In the genomic region with DNA sequence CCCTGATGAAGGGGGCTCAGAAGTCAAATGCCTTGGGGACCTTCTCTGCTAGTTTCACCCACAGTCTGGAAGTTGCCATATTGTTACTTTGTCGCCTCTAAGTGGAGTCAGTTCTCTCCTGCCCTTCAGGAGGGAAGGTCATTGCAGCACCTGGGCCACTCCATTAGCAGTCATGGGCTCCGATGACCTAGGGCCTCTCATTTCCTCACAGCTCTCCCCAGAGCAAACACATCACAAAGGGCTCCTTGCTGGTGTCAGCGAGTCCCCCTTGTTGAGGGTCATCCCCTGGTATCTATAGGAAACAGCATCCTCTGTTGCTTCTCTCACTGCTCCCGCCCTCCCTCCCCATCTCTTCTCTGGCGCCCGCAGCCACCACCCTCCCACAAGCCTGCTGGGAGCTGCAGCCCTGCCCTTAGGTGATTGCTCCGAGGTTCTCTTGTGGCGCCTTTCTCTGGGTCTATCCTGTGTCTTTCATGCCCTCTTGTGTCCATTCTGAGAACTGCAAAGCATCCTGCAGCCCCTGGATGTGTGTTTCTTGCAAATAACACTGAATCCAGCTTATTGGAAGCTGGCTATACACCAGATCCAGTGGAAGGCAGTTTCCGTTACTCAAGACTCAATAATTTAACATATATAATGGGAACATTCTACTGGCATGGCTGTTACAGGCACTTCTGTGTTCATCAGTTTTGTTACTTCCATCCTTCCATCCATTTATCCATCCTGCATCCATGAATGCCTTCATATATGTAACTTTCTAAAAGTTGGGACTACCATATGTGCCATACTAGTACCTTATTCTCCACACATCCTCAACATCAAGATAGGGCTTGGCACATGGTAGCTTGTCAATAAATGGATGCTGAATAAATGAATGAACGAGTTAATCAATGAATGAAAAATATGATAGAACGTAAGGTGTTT, we compare ENCODE assay signal across 8 cellular contexts. TPM values are rescaled to one million over a fixed set of nuclear protein-coding genes. Genes with fewer than 3 reads are reported as not detected.
DNase-seq lines count a peak whose midpoint lies in the region; ATAC-seq and TF ChIP-seq lines count a peak whose summit lies in the region.
"Had no signal": no experiment of that assay in that cellular context is flagged by ENCODE, and none has a peak within 500 bp of the region (broad histone marks: within the 10 kb centered on the region; RNA-seq: fewer than 3 reads in every experiment).

No MANE protein-coding gene starts in this region.

- H3K27ac ChIP-seq in gastroesophageal sphincter (no peak overlapping the region), aorta (ENCODE audit: low read depth in 1 of 2, low read length in 2 of 2) (no peak overlapping the region)

- DNase-seq in KG1 (lab: John Stamatoyannopoulos, UW) (peak; percentile 16), OCI-M1 (lab: John Stamatoyannopoulos, UW) (peak; percentile 83), osteocyte (ENCODE audit: extremely low spot score, unreplicated experiment) (no peak), aorta (no peak)
- peak; percentile 23 for DNase-seq in activated T-helper 1 cell treated with anti-CD3 and anti-CD28 coated beads, Interleukin-12 subunit alpha, Interleukin-12 subunit beta, Interleukin-2, Interleukin-4 antibody, amounts not matched to agents 30 ng/mL and 10 ng/mL and 1 ng/mL, durations not matched to agents 14 hours and 24 hours and 36 hours (ENCODE audit: low spot score)

- H3K36me3 ChIP-seq in gastroesophageal sphincter (no peaks in the 10 kb centered on the region), aorta (ENCODE audit: control insufficient read depth in 1 of 2, insufficient read depth in 2 of 2, low read length in 1 of 2) (no peaks in the 10 kb centered on the region)

- H3K27me3 ChIP-seq in gastroesophageal sphincter (peaks cover 23% of the 10 kb centered on the region), aorta (ENCODE audit: control insufficient read depth in 1 of 2, insufficient read depth in 2 of 2, low read length in 1 of 2) (no peaks in the 10 kb centered on the region)

- H3K9me3 ChIP-seq in gastroesophageal sphincter (no peaks in the 10 kb centered on the region), aorta (ENCODE audit: control insufficient read depth, low read length) (no peaks in the 10 kb centered on the region)

- 25 to 32% methylated on average over 10 of the region's 11 CpGs for WGBS in gastroesophageal sphincter (ENCODE audit: low coverage in 1 of 2), 2 donors
- WGBS in aorta, 2 donors = 29 to 39% methylated on average over 11 of the region's 11 CpGs

- H3K4me1 Mint-ChIP-seq in activated T-helper 1 cell treated with anti-CD3 and anti-CD28 coated beads, Interleukin-12 subunit alpha, Interleukin-12 subunit beta, Interleukin-2, Interleukin-4 antibody, amounts not matched to agents 30 ng/mL and 10 ng/mL and 1 ng/mL, durations not matched to agents 14 hours and 24 hours and 36 hours (ENCODE audit: low read depth) = no peaks in the 10 kb centered on the region
- H3K4me1 Mint-ChIP-seq in osteocyte (ENCODE audit: unreplicated experiment) = no peaks in the 10 kb centered on the region

- no peaks in the 10 kb centered on the region for H3K36me3 Mint-ChIP-seq in activated T-helper 1 cell treated with anti-CD3 and anti-CD28 coated beads, Interleukin-12 subunit alpha, Interleukin-12 subunit beta, Interleukin-2, Interleukin-4 antibody, amounts not matched to agents 30 ng/mL and 10 ng/mL and 1 ng/mL, durations not matched to agents 14 hours and 24 hours and 36 hours (ENCODE audit: low read depth)
- H3K36me3 Mint-ChIP-seq in osteocyte (ENCODE audit: unreplicated experiment) = no peaks in the 10 kb centered on the region

- peaks cover 0 to 11% (median 0%) of the 10 kb centered on the region in 3 donors for H3K4me1 ChIP-seq in gastroesophageal sphincter
- H3K4me1 ChIP-seq in aorta (ENCODE audit: control insufficient read depth in 1 of 2, insufficient read depth in 2 of 2, low read length in 2 of 2) = no peaks in the 10 kb centered on the region

- ATAC-seq in gastroesophageal sphincter = peak; percentile 58
- ATAC-seq in aorta (ENCODE audit: low FRiP score) = peak; percentile 71

- intact Hi-C loops in activated T-helper 1 cell treated with anti-CD3 and anti-CD28 coated beads, Interleukin-12 subunit alpha, Interleukin-12 subunit beta, Interleukin-2, Interleukin-4 antibody, amounts not matched to agents 30 ng/mL and 10 ng/mL and 1 ng/mL, durations not matched to agents 14 hours and 24 hours and 36 hours (cut with micrococcal nuclease) = no loop called here
- intact Hi-C loops in aorta (cut with DNase I) = no loop called here

- TF ChIP-seq CTCF in GM12872 (IDR thresholded peaks at IDR 0.05; ENCODE audit: insufficient read depth, low read depth, low read length) (peak; percentile 88), gastroesophageal sphincter (IDR thresholded peaks at IDR 0.05) (peak; percentile 62 to 84 (median 70)), osteocyte (IDR thresholded peaks at IDR 0.05) (peak; percentile 75)

- no peak overlapping the region for H3K4me3 Mint-ChIP-seq in activated T-helper 1 cell treated with anti-CD3 and anti-CD28 coated beads, Interleukin-12 subunit alpha, Interleukin-12 subunit beta, Interleukin-2, Interleukin-4 antibody, amounts not matched to agents 30 ng/mL and 10 ng/mL and 1 ng/mL, durations not matched to agents 14 hours and 24 hours and 36 hours
- H3K4me3 Mint-ChIP-seq in osteocyte (ENCODE audit: unreplicated experiment) = no peak overlapping the region
- H3K4me3 Mint-ChIP-seq: dendritic cell treated with granulocyte-macrophage colony-stimulating factor and Interleukin-4, amounts not matched to agents 40 ng/mL and 50 ng/mL, for 4 days had no signal

- H3K4me3 ChIP-seq in gastroesophageal sphincter = no peak overlapping the region
- H3K4me3 ChIP-seq in aorta (ENCODE audit: low read length in 2 of 2) = no peak overlapping the region

- peaks cover 3% of the 10 kb centered on the region for H3K27me3 Mint-ChIP-seq in activated T-helper 1 cell treated with anti-CD3 and anti-CD28 coated beads, Interleukin-12 subunit alpha, Interleukin-12 subunit beta, Interleukin-2, Interleukin-4 antibody, amounts not matched to agents 30 ng/mL and 10 ng/mL and 1 ng/mL, durations not matched to agents 14 hours and 24 hours and 36 hours (ENCODE audit: insufficient read depth)
- H3K27me3 Mint-ChIP-seq in osteocyte (ENCODE audit: unreplicated experiment) = no peaks in the 10 kb centered on the region

- no peak for TF ChIP-seq POLR2A in gastroesophageal sphincter (IDR thresholded peaks at IDR 0.05)

- H3K9me3 Mint-ChIP-seq in activated T-helper 1 cell treated with anti-CD3 and anti-CD28 coated beads, Interleukin-12 subunit alpha, Interleukin-12 subunit beta, Interleukin-2, Interleukin-4 antibody, amounts not matched to agents 30 ng/mL and 10 ng/mL and 1 ng/mL, durations not matched to agents 14 hours and 24 hours and 36 hours = no peaks in the 10 kb centered on the region
- H3K9me3 Mint-ChIP-seq in osteocyte (ENCODE audit: unreplicated experiment) = no peaks in the 10 kb centered on the region
- H3K9me3 Mint-ChIP-seq: dendritic cell treated with granulocyte-macrophage colony-stimulating factor and Interleukin-4, amounts not matched to agents 40 ng/mL and 50 ng/mL, for 4 days had no signal

- no peak for TF ChIP-seq EP300 in gastroesophageal sphincter (IDR thresholded peaks at IDR 0.05)

- H3K27ac Mint-ChIP-seq in activated T-helper 1 cell treated with anti-CD3 and anti-CD28 coated beads, Interleukin-12 subunit alpha, Interleukin-12 subunit beta, Interleukin-2, Interleukin-4 antibody, amounts not matched to agents 30 ng/mL and 10 ng/mL and 1 ng/mL, durations not matched to agents 14 hours and 24 hours and 36 hours = no peak overlapping the region
- no peak overlapping the region for H3K27ac Mint-ChIP-seq in osteocyte (ENCODE audit: unreplicated experiment)
- H3K27ac Mint-ChIP-seq: dendritic cell treated with granulocyte-macrophage colony-stimulating factor and Interleukin-4, amounts not matched to agents 40 ng/mL and 50 ng/mL, for 4 days had no signal

RNA-seq across cellular contexts. Expression of a gene that starts 21.2 kb away (rescaled TPM):
- not detected in 2 replicates for total RNA-seq in activated T-helper 1 cell treated with anti-CD3 and anti-CD28 coated beads, Interleukin-12 subunit alpha, Interleukin-12 subunit beta, Interleukin-2, Interleukin-4 antibody, amounts not matched to agents 30 ng/mL and 10 ng/mL and 1 ng/mL, durations not matched to agents 14 hours and 24 hours and 36 hours
- total RNA-seq in gastroesophageal sphincter (not detected), osteocyte (not detected in 2 replicates), aorta (not detected)
- polyA plus RNA-seq in aorta = not detected

RNA-seq across cellular contexts. Expression of a gene that starts 26.0 kb away (rescaled TPM):
- not detected in 2 replicates for total RNA-seq in activated T-helper 1 cell treated with anti-CD3 and anti-CD28 coated beads, Interleukin-12 subunit alpha, Interleukin-12 subunit beta, Interleukin-2, Interleukin-4 antibody, amounts not matched to agents 30 ng/mL and 10 ng/mL and 1 ng/mL, durations not matched to agents 14 hours and 24 hours and 36 hours
- total RNA-seq in gastroesophageal sphincter = 1 to 10 TPM; 1.3 to 5.4 (median 5.0) TPM
- 2.3 and 2.7 TPM in 2 replicates for total RNA-seq in osteocyte
- 1 to 10 TPM; 2.6 to 5.8 TPM for total RNA-seq in aorta
- 1 to 10 TPM; 1.6 to 9.4 TPM for polyA plus RNA-seq in aorta

RNA-seq across cellular contexts. Expression of a gene that starts 30.9 kb away (rescaled TPM):
- total RNA-seq in activated T-helper 1 cell treated with anti-CD3 and anti-CD28 coated beads, Interleukin-12 subunit alpha, Interleukin-12 subunit beta, Interleukin-2, Interleukin-4 antibody, amounts not matched to agents 30 ng/mL and 10 ng/mL and 1 ng/mL, durations not matched to agents 14 hours and 24 hours and 36 hours = not detected in 2 replicates
- total RNA-seq in gastroesophageal sphincter = not detected
- total RNA-seq in osteocyte = not detected in 2 replicates
- not detected for total RNA-seq in aorta
- polyA plus RNA-seq in aorta = not detected

RNA-seq across cellular contexts. Expression of a gene that starts 56.1 kb away (rescaled TPM):
- total RNA-seq in activated T-helper 1 cell treated with anti-CD3 and anti-CD28 coated beads, Interleukin-12 subunit alpha, Interleukin-12 subunit beta, Interleukin-2, Interleukin-4 antibody, amounts not matched to agents 30 ng/mL and 10 ng/mL and 1 ng/mL, durations not matched to agents 14 hours and 24 hours and 36 hours = not detected in 2 replicates
- total RNA-seq in gastroesophageal sphincter = under 1 TPM in 1 of 4 donors, not detected in 3; 0.10 TPM
- total RNA-seq in osteocyte = not detected in 2 replicates
- total RNA-seq in aorta = 1 to 10 TPM; 4.8 to 5.4 TPM
- polyA plus RNA-seq in aorta = 1 to 10 TPM; 4.3 to 6.4 TPM

Comparison
In these comparisons a context has a peak if more than half of its experiments do, and no peak if none do; other contexts are left out.
1. DNase-seq: peak in KG1 (single experiment), OCI-M1 (single experiment) and activated T-helper 1 cell treated with anti-CD3 and anti-CD28 coated beads, Interleukin-12 subunit alpha, Interleukin-12 subunit beta, Interleukin-2, Interleukin-4 antibody, amounts not matched to agents 30 ng/mL and 10 ng/mL and 1 ng/mL, durations not matched to agents 14 hours and 24 hours and 36 hours (single experiment); none in osteocyte (single experiment) and aorta (0 of 2).
2. Peak in every context shown above with its lines, with median percentiles within 50 percentile points of each other: CTCF ChIP-seq.